In the genomic region with DNA sequence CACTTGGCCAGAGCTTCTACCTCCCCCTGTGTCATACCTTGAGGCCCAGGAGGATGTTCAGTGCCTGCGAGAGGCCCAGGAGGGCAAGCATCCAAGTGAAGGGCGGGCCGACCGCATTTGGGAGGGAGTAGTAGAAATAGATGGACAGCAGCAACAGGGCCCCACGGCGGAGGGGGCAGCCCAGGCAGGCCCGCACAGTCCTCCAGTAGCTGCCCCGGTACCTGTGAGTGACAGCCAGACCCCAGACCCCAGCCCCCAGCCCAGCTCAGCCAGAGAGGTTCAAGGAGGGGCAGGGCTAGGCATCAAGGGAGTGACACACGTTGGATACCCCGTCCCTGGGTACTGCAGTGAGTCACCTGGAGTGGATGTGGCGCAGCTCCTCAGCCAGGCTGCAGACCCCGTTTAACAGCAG, we compare ENCODE assay signal across 8 cellular contexts. TPM values are rescaled to one million over a fixed set of nuclear protein-coding genes. Genes with fewer than 3 reads are reported as not detected.
DNase-seq lines count a peak whose midpoint lies in the region; ATAC-seq and TF ChIP-seq lines count a peak whose summit lies in the region.

No MANE protein-coding gene starts in this region.

- ATAC-seq in gastrocnemius medialis, result no peak
- ATAC-seq in HG03457 (IDR thresholded peaks at IDR 0.05; ENCODE audit: unreplicated experiment), result no peak
- ATAC-seq in HG03354 (IDR thresholded peaks at IDR 0.05; ENCODE audit: poor library complexity, severe bottlenecking, unreplicated experiment), result no peak

- TF ChIP-seq POLR2A in gastrocnemius medialis (IDR thresholded peaks at IDR 0.05), result no peak

- H3K36me3 ChIP-seq in gastrocnemius medialis, result no peaks in the 10 kb centered on the region

- no peaks in the 10 kb centered on the region for H3K9me3 ChIP-seq in gastrocnemius medialis

- TF ChIP-seq CTCF in GM10248 (IDR thresholded peaks at IDR 0.05; ENCODE audit: control extremely low read depth, extremely low read depth, low read depth, missing control alignments) (no peak), gastrocnemius medialis (IDR thresholded peaks at IDR 0.05 in 4 of 5, conservative IDR thresholded peaks at IDR 0.05 in 1 of 5) (no peak)

- H3K4me3 ChIP-seq in gastrocnemius medialis, result peak overlapping the region; percentile 50 to 51 (median 50)

- CTCF ChIA-PET in GM10248 (lab: Yijun Ruan, JAX), result interaction anchor here (0.7 to 3.0 kb wide), 7 partner anchors 21 to 78 kb away, joined by 3 to 25 read pairs (median 4); no protein-coding TSS in a partner anchor

- POLR2A ChIA-PET in GM10248 (lab: Yijun Ruan, JAX), result interaction anchor here (1.0 kb wide), 1 partner anchor 24 kb away, joined by 3 read pairs; no protein-coding TSS in a partner anchor

- intact Hi-C loops in gastrocnemius medialis (cut with DNase I; ENCODE audit: low total_unique reads), result no loop called here

- H3K4me1 ChIP-seq in gastrocnemius medialis, result peaks cover 9 to 13% of the 10 kb centered on the region in 2 donors

- DNase-seq in GM10248 (ENCODE audit: extremely low spot score), result peak; percentile 15
- DNase-seq in activated CD4-positive, alpha-beta T cell treated with anti-CD3 and anti-CD28 coated beads for 4 hours, result peak; percentile 48 to 53
- DNase-seq in epithelial cell of prostate (ENCODE audit: low read depth, low spot score), result no peak
- DNase-seq in gastrocnemius medialis, result no peak
- no peak for DNase-seq in NCI-H1694 (lab: John Stamatoyannopoulos, UW)
- no peak for DNase-seq in NCI-H1417 treated with DMSO at 0.1 percent for 48 hours (lab: John Stamatoyannopoulos, UW)

- no peaks in the 10 kb centered on the region for H3K27me3 ChIP-seq in gastrocnemius medialis

- in situ Hi-C loops in gastrocnemius medialis (cut with MboI; ENCODE audit: low sequenced_read_pairs in 4 of 4), result no loop called here

- H3K27ac ChIP-seq in epithelial cell of prostate (peak overlapping the region; percentile 94), gastrocnemius medialis (peak overlapping the region; percentile 63 to 80 (median 75))

RNA-seq across cellular contexts. Expression of gene STING1, which starts 1.4 kb away (rescaled TPM):
- 10 to 100 TPM; 10.1 to 12.5 (median 10.9) TPM for total RNA-seq in gastrocnemius medialis

RNA-seq across cellular contexts. Expression of gene SMIM33, which starts 10.3 kb away (rescaled TPM):
- total RNA-seq in gastrocnemius medialis, result not detected

RNA-seq across cellular contexts. Expression of gene ECSCR, which starts 18.6 kb away (rescaled TPM):
- total RNA-seq in gastrocnemius medialis, result 1 to 10 TPM; 5.4 to 8.9 (median 6.9) TPM

RNA-seq across cellular contexts. Expression of gene DNAJC18, which starts 41.8 kb away (rescaled TPM):
- 10 to 100 TPM in 3 of 4 donors, 1 to 10 TPM in 1; 5.1 to 21.7 (median 13.3) TPM for total RNA-seq in gastrocnemius medialis

Comparison
In these comparisons a context has a peak if more than half of its experiments do, and no peak if none do; other contexts are left out.
1. DNase-seq: peak in GM10248 (single experiment) and activated CD4-positive, alpha-beta T cell treated with anti-CD3 and anti-CD28 coated beads for 4 hours (2 of 2); none in epithelial cell of prostate (single experiment), gastrocnemius medialis (0 of 2), NCI-H1694 (single experiment) and NCI-H1417 treated with DMSO at 0.1 percent for 48 hours (single experiment).